17 cellular contexts compared by ENCODE assay signal in the genomic region with DNA sequence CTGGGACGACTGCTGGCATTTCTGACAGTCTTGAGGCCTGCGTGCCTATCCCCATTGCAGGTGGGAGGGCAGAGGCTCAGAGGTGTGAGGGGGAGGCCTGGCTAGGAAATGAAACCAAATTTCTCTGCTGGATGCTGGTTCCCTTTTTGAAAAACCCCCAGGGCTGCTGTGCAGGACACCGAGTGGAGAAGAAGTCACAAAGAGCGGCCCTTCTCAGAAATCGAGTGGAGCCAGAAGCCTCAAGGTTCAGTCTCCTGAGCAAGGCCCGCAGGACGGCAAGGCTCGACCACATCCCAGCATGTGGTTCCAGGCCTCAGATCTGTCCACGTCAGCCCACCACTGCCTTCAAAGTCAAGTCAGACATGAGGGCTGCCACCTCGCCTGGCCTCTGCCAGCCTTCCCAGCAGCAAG.
DNase-seq lines count a peak whose midpoint lies in the region; TF ChIP-seq lines count a peak whose summit lies in the region.
"Had no signal": no experiment of that assay in that cellular context is flagged by ENCODE, and none has a peak within 500 bp of the region (broad histone marks: within the 10 kb centered on the region; RNA-seq: fewer than 3 reads in every experiment).

No MANE protein-coding gene starts in this region.

- no peak overlapping the region for H2AK5ac ChIP-seq in H9 (ENCODE audit: insufficient read length, low read length)

- peaks cover under 1% of the 10 kb centered on the region for H3F3A ChIP-seq in neural progenitor cell (ENCODE audit: low read depth)

- no CpG with 5 or more reads among the region's 10 CpGs for WGBS in H9 (ENCODE audit: extremely low coverage, insufficient read length, low lambda C conversion rate)

- H3K9ac ChIP-seq in H9 (ENCODE audit: extremely low read depth, insufficient read length, low read length) = no peak overlapping the region
- H3K9ac ChIP-seq in neural progenitor cell = no peak overlapping the region

- no peak overlapping the region for H3K4me3 ChIP-seq in neural progenitor cell
- H3K4me3 ChIP-seq: body of pancreas, transverse colon had no signal

- no peaks in the 10 kb centered on the region for H4K20me1 ChIP-seq in H9 (ENCODE audit: control insufficient read depth, insufficient read depth, insufficient read length)
- no peaks in the 10 kb centered on the region for H4K20me1 ChIP-seq in neural progenitor cell (ENCODE audit: low read depth)

- no peak overlapping the region for H2BK20ac ChIP-seq in H9 (ENCODE audit: low read depth, low read length, poor library complexity, severe bottlenecking)

- no peak overlapping the region for H3T11ph ChIP-seq in H9 (ENCODE audit: low read length)

- no peak overlapping the region for H4K5ac ChIP-seq in H9 (ENCODE audit: insufficient read length, low read depth, low read length)

- H3K4me2 ChIP-seq in H9 (ENCODE audit: insufficient read depth, insufficient read length, low read length) (no peak overlapping the region), neural progenitor cell (no peak overlapping the region)

- H3K23me2 ChIP-seq in H9 (ENCODE audit: insufficient read length, low read depth, low read length, poor library complexity, severe bottlenecking) = peaks cover under 1% of the 10 kb centered on the region

- H3K27ac ChIP-seq in H9 (ENCODE audit: insufficient read length, low read depth, low read length) (no peak overlapping the region), substantia nigra (ENCODE audit: low read depth, low read length, poor library complexity, severe bottlenecking) (peak overlapping the region; percentile 23), neural progenitor cell (no peak overlapping the region)
- H3K27ac ChIP-seq: body of pancreas had no signal

- H3K27me3 ChIP-seq in H9 (ENCODE audit: insufficient read depth, low read length) (no peaks in the 10 kb centered on the region), neural progenitor cell (peaks cover 8% of the 10 kb centered on the region)
- H3K27me3 ChIP-seq: body of pancreas had no signal

- no peak overlapping the region for H3K4ac ChIP-seq in H9 (ENCODE audit: low read depth, low read length)

- peaks cover 15% of the 10 kb centered on the region for H3K36me3 ChIP-seq in neural progenitor cell
- H3K36me3 ChIP-seq: transverse colon had no signal

- H3K4me1 ChIP-seq in H9 (ENCODE audit: insufficient read depth, low read length) = no peaks in the 10 kb centered on the region
- peaks cover 17% of the 10 kb centered on the region for H3K4me1 ChIP-seq in neural progenitor cell

- no peaks in the 10 kb centered on the region for H3K9me3 ChIP-seq in H9 (ENCODE audit: control insufficient read depth, low read depth, low read length)
- peaks cover 16% of the 10 kb centered on the region for H3K9me3 ChIP-seq in neural progenitor cell (ENCODE audit: low read depth)
- H3K9me3 ChIP-seq: body of pancreas had no signal

- H3K36me3 Mint-ChIP-seq in H9 (ENCODE audit: insufficient read depth in 1 of 3, low read depth in 3 of 3) = peaks cover 5 to 30% (median 13%) of the 10 kb centered on the region in 3 experiments
- H3K36me3 Mint-ChIP-seq in neural progenitor cell = no peaks in the 10 kb centered on the region

- H2BK12ac ChIP-seq in H9 (ENCODE audit: insufficient read length, low read depth, low read length) = no peak overlapping the region

- no peak overlapping the region for H3K18ac ChIP-seq in H9 (ENCODE audit: insufficient read length, low read depth, low read length)

- H3K14ac ChIP-seq in H9 (ENCODE audit: insufficient read depth, low read length) = no peak overlapping the region

- H3K4me3 Mint-ChIP-seq in H9 (no peak overlapping the region), neural progenitor cell (no peak overlapping the region)

- TF ChIP-seq CTCF in H9 (conservative IDR thresholded peaks at IDR 0.05) = no peak
- no peak for TF ChIP-seq CTCF in neural progenitor cell (IDR thresholded peaks at IDR 0.05)

- H2BK15ac ChIP-seq in H9 (ENCODE audit: low read depth, low read length) = no peak overlapping the region

- H3K23ac ChIP-seq in H9 (ENCODE audit: insufficient read length, low read depth, low read length) = no peak overlapping the region

- H3K4me1 Mint-ChIP-seq in H9 (peaks cover 23 to 25% of the 10 kb centered on the region in 2 experiments), neural progenitor cell (peaks cover 3% of the 10 kb centered on the region)

- no peak overlapping the region for H2BK120ac ChIP-seq in H9 (ENCODE audit: low read depth, low read length, poor library complexity, severe bottlenecking)

- no peak overlapping the region for H2AFZ ChIP-seq in H9 (ENCODE audit: low read length)
- H2AFZ ChIP-seq in neural progenitor cell (replicated peaks) = no peak overlapping the region

- H3K27me3 Mint-ChIP-seq in H9 (ENCODE audit: low read depth) = peaks cover 7% of the 10 kb centered on the region
- H3K27me3 Mint-ChIP-seq in neural progenitor cell (ENCODE audit: insufficient read depth, low read depth) = peaks cover 21% of the 10 kb centered on the region

- DNase-seq in H9 (no peak), NOMO-1 treated with DMSO at 0.1 percent for 48 hours (lab: John Stamatoyannopoulos, UW; ENCODE audit: unreplicated experiment) (peak; percentile 25), islet precursor cell (peak; percentile 47), substantia nigra (lab: John Stamatoyannopoulos, UW) (peak in 2 of 49 donors; percentile 21 to 25), neural progenitor cell (ENCODE audit: low spot score) (no peak), HuH-7 (ENCODE audit: low spot score) (no peak)
- DNase-seq in activated CD4-positive, CD25-positive, alpha-beta regulatory T cell (lab: John Stamatoyannopoulos, UW) = no peak
- DNase-seq: activated naive CD4-positive, alpha-beta T cell treated with anti-CD3 and anti-CD28 coated beads, Interleukin-2, amount 50 U/mL, for 16 hours; activated T-cell treated with anti-CD3 and anti-CD28 coated beads, Interleukin-2, amount 50 U/mL, for 1 hour; body of pancreas; dermis blood vessel endothelial cell; HCEC 1CT; left colon; NCI-H1930; stimulated activated CD4-positive, alpha-beta T cell treated with anti-CD3 and anti-CD28 coated beads, Interleukin-4, amount 100 ng/mL, for 4 hours; stimulated activated CD8-positive, alpha-beta memory T cell treated with anti-CD3 and anti-CD28 coated beads, Interleukin-4, amount 100 ng/mL, for 48 hours; transverse colon had no signal

- H3K27ac Mint-ChIP-seq in H9 (peak overlapping the region in 2 of 3 experiments; percentile 55 to 87; a peak in 4 of 7 replicates), neural progenitor cell (no peak overlapping the region)

- H3K56ac ChIP-seq in H9 (ENCODE audit: insufficient read length, low read depth, low read length) = no peak overlapping the region

- H2BK5ac ChIP-seq in H9 (ENCODE audit: insufficient read length, low read length) = no peak overlapping the region

- H4K8ac ChIP-seq in H9 (replicated peaks; ENCODE audit: insufficient read length, low read depth, low read length) = no peak overlapping the region

- peaks cover 27 to 29% of the 10 kb centered on the region in 2 experiments for H3K9me3 Mint-ChIP-seq in H9
- H3K9me3 Mint-ChIP-seq in neural progenitor cell = peaks cover 14% of the 10 kb centered on the region

- peaks cover 6% of the 10 kb centered on the region; the same call in 1 of the 2 replicates for H3K79me2 ChIP-seq in H9 (ENCODE audit: insufficient read depth, low read length)
- peaks cover 7% of the 10 kb centered on the region for H3K79me2 ChIP-seq in neural progenitor cell (ENCODE audit: low read depth)

- no peaks in the 10 kb centered on the region for H3K79me1 ChIP-seq in H9 (ENCODE audit: insufficient read depth, low read depth, low read length, poor library complexity, severe bottlenecking)

- H4K91ac ChIP-seq in H9 (ENCODE audit: insufficient read length, low read depth, low read length) = no peak overlapping the region

Comparison
In these comparisons a context has a peak if more than half of its experiments do, and no peak if none do; other contexts are left out.
1. DNase-seq: peak in NOMO-1 treated with DMSO at 0.1 percent for 48 hours (single experiment) and islet precursor cell (single experiment); none in H9 (single experiment), activated CD4-positive, CD25-positive, alpha-beta regulatory T cell (0 of 4), neural progenitor cell (single experiment) and HuH-7 (single experiment).